ENCODE assay signal across 32 cellular contexts in genomic region chr1:223547316-223548114, GRCh38.
"Had no signal": no experiment of that assay in that cellular context is flagged by ENCODE, and none has a peak within 500 bp of the region (broad histone marks: within the 10 kb centered on the region; RNA-seq: fewer than 3 reads in every experiment).

No MANE protein-coding gene starts in this region.

- H3K36me3 ChIP-seq: ascending aorta, breast epithelium, cardiac muscle cell, colonic mucosa, esophagus squamous epithelium, heart left ventricle, WERI-Rb-1 had no signal

- H3K27ac ChIP-seq: ascending aorta, breast epithelium, cardiac muscle cell, colonic mucosa, epithelial cell of prostate, esophagus squamous epithelium, heart left ventricle, WERI-Rb-1 had no signal

- H3K27me3 ChIP-seq: ascending aorta, breast epithelium, cardiac muscle cell, colonic mucosa, heart left ventricle had no signal

- H3K4me1 Mint-ChIP-seq: activated CD4-positive, alpha-beta memory T cell treated with anti-CD3 and anti-CD28 coated beads, Interleukin-2, amount 10 ng/mL, durations not matched to agents 7 days and 5 days; activated naive CD8-positive, alpha-beta T cell treated with anti-CD3 and anti-CD28 coated beads, Interleukin-2, amount 10 ng/mL, durations not matched to agents 7 days and 5 days had no signal

- ATAC-seq: activated naive CD4-positive, alpha-beta T cell treated with anti-CD3 and anti-CD28 coated beads, Interleukin-2, amount 50 U/mL, for 72 hours; activated T-cell treated with anti-CD3 and anti-CD28 coated beads, Interleukin-2, amount 50 U/mL, for 72 hours; heart left ventricle; T-cell had no signal

- H3K27ac Mint-ChIP-seq: activated B cell treated with CpG ODN at 0.5 μM for 24 hours; activated CD4-positive, alpha-beta memory T cell treated with anti-CD3 and anti-CD28 coated beads, Interleukin-2, amount 10 ng/mL, durations not matched to agents 7 days and 5 days; activated CD4-positive, alpha-beta T cell treated with anti-CD3 and anti-CD28 coated beads, Interleukin-2, amount 10 ng/mL, durations not matched to agents 7 days and 5 days; activated naive CD4-positive, alpha-beta T cell treated with anti-CD3 and anti-CD28 coated beads, Interleukin-2, amount 10 ng/mL, durations not matched to agents 7 days and 5 days; activated naive CD4-positive, alpha-beta T cell treated with anti-CD3 and anti-CD28 coated beads, Interleukin-2, amount 50 U/mL, for 72 hours; activated naive CD8-positive, alpha-beta T cell treated with anti-CD3 and anti-CD28 coated beads, Interleukin-2, amount 10 ng/mL, durations not matched to agents 7 days and 5 days; activated T-cell treated with anti-CD3 and anti-CD28 coated beads, Interleukin-2, amount 50 U/mL, for 24 hours; activated T-cell treated with anti-CD3 and anti-CD28 coated beads, Interleukin-2, amount 50 U/mL, for 72 hours; brain; T-cell; T-helper 1 cell treated with Interleukin-12 subunit alpha and Interleukin-12 subunit beta and Interleukin-4 antibody, amounts not matched to agents 30 μg/mL and 1 μg/mL, for 36 hours had no signal

- DNase-seq: activated B cell treated with CpG ODN at 0.5 μM for 24 hours; activated CD4-positive, alpha-beta memory T cell treated with anti-CD3 and anti-CD28 coated beads, Interleukin-2, amount 10 ng/mL, durations not matched to agents 7 days and 5 days; activated CD4-positive, alpha-beta T cell treated with anti-CD3 and anti-CD28 coated beads for 1 hour; activated CD4-positive, alpha-beta T cell treated with anti-CD3 and anti-CD28 coated beads for 4 hours; activated CD4-positive, alpha-beta T cell treated with anti-CD3 and anti-CD28 coated beads, Interleukin-2, amount 10 ng/mL, durations not matched to agents 7 days and 5 days; activated CD4-positive, alpha-beta T cell treated with anti-CD3 and anti-CD28 coated beads, Interleukin-2, amount 50 U/mL, for 4 hours; activated CD8-positive, alpha-beta memory T cell treated with anti-CD3 and anti-CD28 coated beads, Interleukin-2, amount 50 U/mL, for 48 hours; activated gamma-delta T cell; activated naive CD4-positive, alpha-beta T cell; activated naive CD4-positive, alpha-beta T cell treated with anti-CD3 and anti-CD28 coated beads, Interleukin-2, amount 10 ng/mL, durations not matched to agents 7 days and 5 days; activated naive CD8-positive, alpha-beta T cell treated with anti-CD3 and anti-CD28 coated beads, Interleukin-2, amount 10 ng/mL, durations not matched to agents 7 days and 5 days; activated T-cell treated with anti-CD3 and anti-CD28 coated beads for 4 hours; activated T-cell treated with anti-CD3 and anti-CD28 coated beads, Interleukin-2, amount 50 U/mL, for 24 hours; activated T-cell treated with anti-CD3 and anti-CD28 coated beads, Interleukin-2, amount 50 U/mL, for 72 hours; central memory CD4-positive, alpha-beta T cell; cerebellar nuclear complex; colonic mucosa; effector CD8-positive, alpha-beta T cell; esophagus squamous epithelium; foreskin fibroblast; glutamatergic neuron; heart left ventricle; T-cell; T1000; WERI-Rb-1 had no signal

- H3K4me3 Mint-ChIP-seq: activated B cell treated with CpG ODN at 0.5 μM for 24 hours; activated CD4-positive, alpha-beta memory T cell treated with anti-CD3 and anti-CD28 coated beads, Interleukin-2, amount 10 ng/mL, durations not matched to agents 7 days and 5 days; activated CD4-positive, alpha-beta T cell treated with anti-CD3 and anti-CD28 coated beads, Interleukin-2, amount 10 ng/mL, durations not matched to agents 7 days and 5 days; activated naive CD4-positive, alpha-beta T cell treated with anti-CD3 and anti-CD28 coated beads, Interleukin-2, amount 10 ng/mL, durations not matched to agents 7 days and 5 days; activated naive CD8-positive, alpha-beta T cell treated with anti-CD3 and anti-CD28 coated beads, Interleukin-2, amount 10 ng/mL, durations not matched to agents 7 days and 5 days; activated T-cell treated with anti-CD3 and anti-CD28 coated beads, Interleukin-2, amount 50 U/mL, for 24 hours; activated T-cell treated with anti-CD3 and anti-CD28 coated beads, Interleukin-2, amount 50 U/mL, for 72 hours; brain; T-cell; T-helper 1 cell treated with Interleukin-12 subunit alpha and Interleukin-12 subunit beta and Interleukin-4 antibody, amounts not matched to agents 30 μg/mL and 1 μg/mL, for 36 hours had no signal

- H3K36me3 Mint-ChIP-seq: activated naive CD4-positive, alpha-beta T cell treated with anti-CD3 and anti-CD28 coated beads, Interleukin-2, amount 10 ng/mL, durations not matched to agents 7 days and 5 days; activated naive CD4-positive, alpha-beta T cell treated with anti-CD3 and anti-CD28 coated beads, Interleukin-2, amount 50 U/mL, for 72 hours; activated naive CD8-positive, alpha-beta T cell treated with anti-CD3 and anti-CD28 coated beads, Interleukin-2, amount 10 ng/mL, durations not matched to agents 7 days and 5 days; brain; T-cell had no signal

- H3K4me3 ChIP-seq: ascending aorta, breast epithelium, cardiac muscle cell, colonic mucosa, esophagus squamous epithelium, heart left ventricle had no signal

- H3K9me3 ChIP-seq: ascending aorta, breast epithelium, colonic mucosa, esophagus squamous epithelium had no signal

- H3K4me1 ChIP-seq: ascending aorta, colonic mucosa, heart left ventricle had no signal
